Comparison of ENCODE assay signal across 11 cellular contexts in the genomic region with DNA sequence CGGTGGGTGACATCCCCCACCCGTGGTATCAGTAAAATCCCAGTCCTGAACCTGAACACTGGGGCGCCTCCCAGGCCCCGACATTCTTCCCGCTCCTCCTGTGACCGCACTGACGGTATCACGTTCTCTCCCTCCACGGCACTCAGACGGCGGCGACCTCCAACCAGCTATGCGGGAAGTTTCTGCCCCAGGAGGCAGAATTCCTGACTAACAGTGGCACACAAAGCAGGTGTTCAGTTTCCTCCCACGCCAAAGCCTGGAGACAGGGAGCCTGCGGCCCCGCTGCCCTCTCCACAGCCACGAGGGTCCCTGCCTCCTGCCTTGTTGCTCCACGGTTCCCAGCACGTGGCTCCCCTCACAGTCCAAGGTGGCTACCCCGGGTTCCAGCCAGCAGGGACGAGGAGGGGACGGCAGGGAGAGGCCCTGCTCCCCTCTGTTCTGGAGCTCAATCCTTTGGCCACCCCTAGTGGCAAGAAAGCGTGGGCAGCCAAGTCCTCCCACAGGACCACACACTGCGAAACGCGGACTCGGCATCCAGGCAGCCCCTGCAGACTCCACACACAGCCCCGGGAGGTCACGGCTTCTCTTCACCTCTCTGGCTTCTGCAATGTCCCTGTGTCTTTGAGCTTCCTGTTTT. TPM values are rescaled to one million over a fixed set of nuclear protein-coding genes. Genes with fewer than 3 reads are reported as not detected.
DNase-seq lines count a peak whose midpoint lies in the region; ATAC-seq and TF ChIP-seq lines count a peak whose summit lies in the region.
"Had no signal": no experiment of that assay in that cellular context is flagged by ENCODE, and none has a peak within 500 bp of the region (broad histone marks: within the 10 kb centered on the region; RNA-seq: fewer than 3 reads in every experiment).

No MANE protein-coding gene starts in this region.

- no peak overlapping the region for H2BK5ac ChIP-seq in mesenchymal stem cell (ENCODE audit: low read depth, low read length, poor library complexity, severe bottlenecking)

- H2BK120ac ChIP-seq in mesenchymal stem cell (ENCODE audit: low read depth, low read length), result no peak overlapping the region

- no peak overlapping the region for H3K4me3 Mint-ChIP-seq in activated naive CD8-positive, alpha-beta T cell treated with anti-CD3 and anti-CD28 coated beads, Interleukin-2, amount 10 ng/mL, durations not matched to agents 7 days and 5 days
- H3K4me3 Mint-ChIP-seq in activated naive CD8-positive, alpha-beta T cell treated with anti-CD3 and anti-CD28 coated beads for 36 hours, result no peak overlapping the region

- H3K4me1 ChIP-seq in mesenchymal stem cell (ENCODE audit: control insufficient read depth, insufficient read depth, low read depth, low read length) (peaks cover 20% of the 10 kb centered on the region), uterus (no peaks in the 10 kb centered on the region)

- H3K9me3 Mint-ChIP-seq in activated naive CD8-positive, alpha-beta T cell treated with anti-CD3 and anti-CD28 coated beads, Interleukin-2, amount 10 ng/mL, durations not matched to agents 7 days and 5 days, result no peaks in the 10 kb centered on the region
- H3K9me3 Mint-ChIP-seq in activated naive CD8-positive, alpha-beta T cell treated with anti-CD3 and anti-CD28 coated beads for 36 hours, result no peaks in the 10 kb centered on the region

- no peak for TF ChIP-seq POLR2A in uterus (IDR thresholded peaks at IDR 0.05)

- no peak for DNase-seq in activated naive CD8-positive, alpha-beta T cell treated with anti-CD3 and anti-CD28 coated beads, Interleukin-2, amount 10 ng/mL, durations not matched to agents 7 days and 5 days
- no peak for DNase-seq in activated naive CD8-positive, alpha-beta T cell treated with anti-CD3 and anti-CD28 coated beads for 36 hours
- DNase-seq in epithelial cell of esophagus (ENCODE audit: low read depth) (no peak), mesenchymal stem cell (peak; percentile 60), uterus (peak; percentile 77 to 83), NCI-H82 treated with DMSO at 0.1 percent for 48 hours (lab: John Stamatoyannopoulos, UW; ENCODE audit: unreplicated experiment) (no peak), DMS114 treated with DMSO at 0.1 percent for 48 hours (lab: John Stamatoyannopoulos, UW; ENCODE audit: unreplicated experiment) (no peak)
- DNase-seq: ACHN; stimulated activated CD8-positive, alpha-beta memory T cell treated with anti-CD3 and anti-CD28 coated beads, Interleukin-4, amount 100 ng/mL, for 48 hours had no signal

- H3K79me1 ChIP-seq in mesenchymal stem cell (replicated peaks; ENCODE audit: low read length, poor library complexity, severe bottlenecking), result peaks cover 38% of the 10 kb centered on the region

- peak overlapping the region; percentile 57 for H3K9ac ChIP-seq in mesenchymal stem cell (ENCODE audit: low read length)

- WGBS in mesenchymal stem cell, result 87% methylated on average over 29 of the region's 29 CpGs

- peaks cover 2% of the 10 kb centered on the region for H3K4me1 Mint-ChIP-seq in activated naive CD8-positive, alpha-beta T cell treated with anti-CD3 and anti-CD28 coated beads, Interleukin-2, amount 10 ng/mL, durations not matched to agents 7 days and 5 days
- peaks cover 2% of the 10 kb centered on the region for H3K4me1 Mint-ChIP-seq in activated naive CD8-positive, alpha-beta T cell treated with anti-CD3 and anti-CD28 coated beads for 36 hours

- no peak overlapping the region for H2AFZ ChIP-seq in mesenchymal stem cell (ENCODE audit: low read depth, low read length)

- peak overlapping the region in 1 of 2 experiments; percentile 76 for H3K14ac ChIP-seq in mesenchymal stem cell (ENCODE audit: low read length in 2 of 2)

- H3K4me3 ChIP-seq in epithelial cell of esophagus (ENCODE audit: low read length) (no peak overlapping the region), mesenchymal stem cell (ENCODE audit: insufficient read depth in 1 of 2, low read depth in 1 of 2, low read length in 2 of 2) (no peak overlapping the region), uterus (no peak overlapping the region)

- H3K4ac ChIP-seq in mesenchymal stem cell (ENCODE audit: low read depth in 1 of 2, low read length in 2 of 2), result peak overlapping the region in 1 of 2 experiments; percentile 9

- POLR2A ChIA-PET in activated naive CD8-positive, alpha-beta T cell treated with anti-CD3 and anti-CD28 coated beads, Interleukin-2, amount 10 ng/mL, durations not matched to agents 7 days and 5 days (lab: Charles Lee), result interaction anchor here (1.0 kb wide), 1 partner anchor 13 kb away, joined by 3 read pairs; no protein-coding TSS in a partner anchor

- no peak overlapping the region for H2BK15ac ChIP-seq in mesenchymal stem cell (ENCODE audit: low read depth, poor library complexity, severe bottlenecking)

- ATAC-seq in activated naive CD8-positive, alpha-beta T cell treated with anti-CD3 and anti-CD28 coated beads, Interleukin-2, amount 10 ng/mL, durations not matched to agents 7 days and 5 days (ENCODE audit: low read depth), result no peak
- no peak for ATAC-seq in HG03565 (IDR thresholded peaks at IDR 0.05; ENCODE audit: unreplicated experiment)

- peaks cover 19% of the 10 kb centered on the region for H3K36me3 Mint-ChIP-seq in activated naive CD8-positive, alpha-beta T cell treated with anti-CD3 and anti-CD28 coated beads, Interleukin-2, amount 10 ng/mL, durations not matched to agents 7 days and 5 days
- H3K36me3 Mint-ChIP-seq in activated naive CD8-positive, alpha-beta T cell treated with anti-CD3 and anti-CD28 coated beads for 36 hours, result peaks cover 14% of the 10 kb centered on the region

- H3K27me3 Mint-ChIP-seq in activated naive CD8-positive, alpha-beta T cell treated with anti-CD3 and anti-CD28 coated beads, Interleukin-2, amount 10 ng/mL, durations not matched to agents 7 days and 5 days, result no peaks in the 10 kb centered on the region
- H3K27me3 Mint-ChIP-seq in activated naive CD8-positive, alpha-beta T cell treated with anti-CD3 and anti-CD28 coated beads for 36 hours, result no peaks in the 10 kb centered on the region

- H3K4me2 ChIP-seq in mesenchymal stem cell (ENCODE audit: low read length, poor library complexity, severe bottlenecking), result no peak overlapping the region

- peak overlapping the region; percentile 5 for H4K91ac ChIP-seq in mesenchymal stem cell (ENCODE audit: low read length)

- intact Hi-C loops in uterus (cut with DNase I; ENCODE audit: low total_unique reads), result no loop called here

- H3K27ac Mint-ChIP-seq in activated naive CD8-positive, alpha-beta T cell treated with anti-CD3 and anti-CD28 coated beads, Interleukin-2, amount 10 ng/mL, durations not matched to agents 7 days and 5 days, result peak overlapping the region; percentile 48
- no peak overlapping the region for H3K27ac Mint-ChIP-seq in activated naive CD8-positive, alpha-beta T cell treated with anti-CD3 and anti-CD28 coated beads for 36 hours

- TF ChIP-seq CTCF in epithelial cell of esophagus (IDR thresholded peaks at IDR 0.05; ENCODE audit: insufficient read depth, low read depth, low read length, missing control alignments) (peak; percentile 23), uterus (IDR thresholded peaks at IDR 0.05) (peak; percentile 47 to 68 (median 59))

- no peak overlapping the region for H2AK5ac ChIP-seq in mesenchymal stem cell (ENCODE audit: low read length, severe bottlenecking)

- H3K27ac ChIP-seq in mesenchymal stem cell (ENCODE audit: low read length, poor library complexity, severe bottlenecking) (peak overlapping the region; percentile 32), uterus (peak overlapping the region; percentile 44 to 70)
- H3K27ac ChIP-seq: neutrophil had no signal

- peak overlapping the region; percentile 6 to 75 for H3K18ac ChIP-seq in mesenchymal stem cell (ENCODE audit: low read depth in 1 of 2, low read length in 2 of 2)

- H3K23ac ChIP-seq in mesenchymal stem cell (ENCODE audit: low read length in 2 of 2), result peak overlapping the region in 1 of 2 experiments; percentile 36

- H3K27me3 ChIP-seq in mesenchymal stem cell (ENCODE audit: control insufficient read depth in 1 of 2, insufficient read depth in 1 of 2, low read length in 2 of 2), result no peaks in the 10 kb centered on the region
- no peaks in the 10 kb centered on the region for H3K27me3 ChIP-seq in uterus
- H3K27me3 ChIP-seq: neutrophil had no signal

- peak overlapping the region in 1 of 2 experiments; percentile 64 for H2BK12ac ChIP-seq in mesenchymal stem cell (ENCODE audit: low read length in 2 of 2)

- H4K8ac ChIP-seq in mesenchymal stem cell (ENCODE audit: low read length), result peak overlapping the region; percentile 27

- H3K9me3 ChIP-seq in mesenchymal stem cell (ENCODE audit: control insufficient read depth, low read length) (no peaks in the 10 kb centered on the region), uterus (no peaks in the 10 kb centered on the region)
- H3K9me3 ChIP-seq: neutrophil had no signal

- H3K36me3 ChIP-seq in mesenchymal stem cell (ENCODE audit: control insufficient read depth in 1 of 2, insufficient read depth in 2 of 2, low read depth in 1 of 2, low read length in 2 of 2) (peaks cover 88 to 95% of the 10 kb centered on the region in 2 experiments), uterus (no peaks in the 10 kb centered on the region)

RNA-seq across cellular contexts. Expression of a gene that starts 15.2 kb away (rescaled TPM):
- 100 to 1,000 TPM; 194 to 211 TPM for total RNA-seq in activated naive CD8-positive, alpha-beta T cell treated with anti-CD3 and anti-CD28 coated beads, Interleukin-2, amount 10 ng/mL, durations not matched to agents 7 days and 5 days
- total RNA-seq in activated naive CD8-positive, alpha-beta T cell treated with anti-CD3 and anti-CD28 coated beads for 36 hours, result 100 to 1,000 TPM; 135 to 141 TPM
- 96.7 TPM for polyA plus RNA-seq in mesenchymal stem cell (2013, experiment 1 of 2)
- 92.8 TPM for polyA plus RNA-seq in mesenchymal stem cell (2013, experiment 2 of 2)
- total RNA-seq in uterus, result 100 to 1,000 TPM; 104 to 193 (median 162) TPM

RNA-seq across cellular contexts. Expression of a gene that starts 55.9 kb away (rescaled TPM):
- 10 to 100 TPM; 73.2 to 82.9 TPM for total RNA-seq in activated naive CD8-positive, alpha-beta T cell treated with anti-CD3 and anti-CD28 coated beads, Interleukin-2, amount 10 ng/mL, durations not matched to agents 7 days and 5 days
- 10 to 100 TPM; 51.3 to 53.2 TPM for total RNA-seq in activated naive CD8-positive, alpha-beta T cell treated with anti-CD3 and anti-CD28 coated beads for 36 hours
- 37.6 TPM for polyA plus RNA-seq in mesenchymal stem cell (2013, experiment 1 of 2)
- 37.1 TPM for polyA plus RNA-seq in mesenchymal stem cell (2013, experiment 2 of 2)
- total RNA-seq in uterus, result 10 to 100 TPM; 32.3 to 70.7 (median 67.8) TPM

Comparison
In these comparisons a context has a peak if more than half of its experiments do, and no peak if none do; other contexts are left out.
1. DNase-seq: peak in mesenchymal stem cell (single experiment) and uterus (2 of 2); none in activated naive CD8-positive, alpha-beta T cell treated with anti-CD3 and anti-CD28 coated beads, Interleukin-2, amount 10 ng/mL, durations not matched to agents 7 days and 5 days (single experiment), activated naive CD8-positive, alpha-beta T cell treated with anti-CD3 and anti-CD28 coated beads for 36 hours (single experiment), epithelial cell of esophagus (single experiment), NCI-H82 treated with DMSO at 0.1 percent for 48 hours (single experiment) and DMS114 treated with DMSO at 0.1 percent for 48 hours (single experiment).